In genomic region chr11:1138053-1138452, GRCh38 we compare ENCODE assay signal across 19 cellular contexts. TPM values are rescaled to one million over a fixed set of nuclear protein-coding genes. Genes with fewer than 3 reads are reported as not detected.
A peak's percentile ranks its signal among the peaks of the same experiment; 100 is the strongest.
DNase-seq lines count a peak whose midpoint lies in the region; ATAC-seq and TF ChIP-seq lines count a peak whose summit lies in the region.
"Had no signal": no experiment of that assay in that cellular context is flagged by ENCODE, and none has a peak within 500 bp of the region (broad histone marks: within the 10 kb centered on the region; RNA-seq: fewer than 3 reads in every experiment).

No MANE protein-coding gene starts in this region.

- no TSS peak for BruUV-seq in Panc1 (replicated peaks; lab: Mats Ljungman, UMichigan)

- no peak overlapping the region for H3K4me3 ChIP-seq in Panc1 (ENCODE audit: low read depth in 2 of 2, low read length in 2 of 2)
- H3K4me3 ChIP-seq in fibroblast of lung (replicated peaks in 1 of 4; ENCODE audit: control extremely low read depth in 1 of 4, insufficient read depth in 1 of 4, low read depth in 3 of 4, low read length in 4 of 4) = no peak overlapping the region
- H3K4me3 ChIP-seq: cardiac muscle cell, pancreas, PC-9 had no signal

- no peak overlapping the region for H3K27ac ChIP-seq in Panc1 (ENCODE audit: low read length)
- H3K27ac ChIP-seq in fibroblast of lung (ENCODE audit: insufficient read depth, low read length) = no peak overlapping the region
- H3K27ac ChIP-seq: C4-2B, cardiac muscle cell, KMS-11, pancreas, PC-9 had no signal

- peak; percentile 61 for ATAC-seq in Panc1
- ATAC-seq: effector memory CD8-positive, alpha-beta T cell; pancreas had no signal

- no peak overlapping the region for H2AFZ ChIP-seq in fibroblast of lung (ENCODE audit: low read length)
- H2AFZ ChIP-seq: PC-9 had no signal

- DNase-seq in stimulated activated CD4-positive, alpha-beta T cell treated with anti-CD3 and anti-CD28 coated beads, Interleukin-4, amount 100 ng/mL, for 24 hours = peak; percentile 33
- DNase-seq in stimulated activated CD4-positive, alpha-beta T cell treated with anti-CD3 and anti-CD28 coated beads, Interleukin-4, amount 100 ng/mL, for 1 hour = no peak
- DNase-seq in Panc1 (ENCODE audit: low read depth, low spot score) = no peak
- peak; percentile 31 to 83 for DNase-seq in fibroblast of lung (ENCODE audit: low read depth in 2 of 2)
- peak; percentile 77 for DNase-seq in stromal cell of bone marrow (ENCODE audit: low read depth)
- DNase-seq in NCI-H345 (lab: John Stamatoyannopoulos, UW) = no peak
- no peak for DNase-seq in NCI-H748 treated with DMSO at 0.1 percent for 48 hours (lab: John Stamatoyannopoulos, UW)
- no peak for DNase-seq in DMS153 (lab: John Stamatoyannopoulos, UW)
- DNase-seq: activated gamma-delta T cell treated with Interleukin-2 at 50 U/mL for 16 hours; effector memory CD8-positive, alpha-beta T cell; islet precursor cell; NCI-H1694; NCI-H510A treated with DMSO at 0.1 percent for 48 hours; pancreas; PC-9 had no signal

- H3K4me1 ChIP-seq in Panc1 (ENCODE audit: control insufficient read depth, insufficient read depth, low read length) = peaks cover 9% of the 10 kb centered on the region; the same call in 1 of the 2 replicates
- no peaks in the 10 kb centered on the region for H3K4me1 ChIP-seq in fibroblast of lung (ENCODE audit: control insufficient read depth, extremely low read depth, insufficient read depth, low read length)
- H3K4me1 ChIP-seq: pancreas had no signal

- H3K79me2 ChIP-seq in fibroblast of lung (ENCODE audit: control insufficient read depth, insufficient read depth, low read length) = no peaks in the 10 kb centered on the region

- CTCF ChIA-PET in Panc1 (lab: Charles Lee) = no interaction called here

- TF ChIP-seq CTCF in Panc1 (IDR thresholded peaks at IDR 0.05) (no peak), fibroblast of lung (conservative IDR thresholded peaks at IDR 0.05 in 1 of 2, IDR thresholded peaks at IDR 0.05 in 1 of 2; ENCODE audit: low read depth in 1 of 2, low read length in 2 of 2) (no peak)

- H4K20me1 ChIP-seq in fibroblast of lung (ENCODE audit: control insufficient read depth, extremely low read depth, insufficient read depth, low read length) = no peaks in the 10 kb centered on the region

- intact Hi-C loops in Panc1 (cut with micrococcal nuclease; ENCODE audit: unreplicated experiment) = no loop called here

- H3K4me2 ChIP-seq in fibroblast of lung (ENCODE audit: extremely low read depth, insufficient read depth, low read length) = no peak overlapping the region
- H3K4me2 ChIP-seq: KMS-11, PC-9 had no signal

- no peak overlapping the region for H3K9ac ChIP-seq in fibroblast of lung (ENCODE audit: insufficient read depth, low read length)
- H3K9ac ChIP-seq: KMS-11 had no signal

- POLR2A ChIA-PET in Panc1 (lab: Charles Lee) = interaction anchor here (0.7 kb wide), 1 partner anchor 103 kb away, joined by 4 read pairs; no protein-coding TSS in a partner anchor

- in situ Hi-C loops in Panc1 (cut with HindIII; ENCODE audit: low pct_unique_long_range_greater_than_20kb, low sequenced_read_pairs) = no loop called here

- H3K36me3 ChIP-seq in Panc1 (ENCODE audit: control insufficient read depth, insufficient read depth, low read length) (no peaks in the 10 kb centered on the region), fibroblast of lung (ENCODE audit: control insufficient read depth, insufficient read depth, low read length) (no peaks in the 10 kb centered on the region)
- H3K36me3 ChIP-seq: cardiac muscle cell, pancreas had no signal

- H3K9me3 ChIP-seq in Panc1 (ENCODE audit: control insufficient read depth, insufficient read depth, low read depth, low read length) (peaks cover 25% of the 10 kb centered on the region; the same call in 1 of the 2 replicates), fibroblast of lung (ENCODE audit: control insufficient read depth, insufficient read depth, low read depth, low read length) (no peaks in the 10 kb centered on the region)
- H3K9me3 ChIP-seq: pancreas had no signal

- H3K27me3 ChIP-seq in Panc1 (ENCODE audit: control insufficient read depth, insufficient read depth, low read length) (no peaks in the 10 kb centered on the region), fibroblast of lung (ENCODE audit: control insufficient read depth, insufficient read depth, low read length) (no peaks in the 10 kb centered on the region)
- H3K27me3 ChIP-seq: cardiac muscle cell, pancreas had no signal

RNA-seq across cellular contexts. Expression of gene MUC5AC, which starts 19.7 kb away (rescaled TPM):
- total RNA-seq in Panc1 (2021; ENCODE audit: unreplicated experiment) (0.03 TPM), fibroblast of lung (not detected in 2 replicates)
- polyA plus RNA-seq in Panc1 (2012; ENCODE audit: insufficient read length) = 0.04 TPM
- polyA plus RNA-seq in fibroblast of lung = not detected in 2 replicates
- polyA plus RNA-seq in fibroblast of lung (2012) = not detected in 2 replicates
- not detected in 2 replicates for polyA minus RNA-seq in fibroblast of lung (ENCODE audit: low replicate concordance)
- total RNA-seq: cardiac muscle cell; T-helper 1 cell treated with Interleukin-12 subunit alpha and Interleukin-12 subunit beta and Interleukin-4 antibody, amounts not matched to agents 30 ng/mL and 1 ng/mL, for 36 hours had no signal
- polyA plus RNA-seq: cardiac muscle cell had no signal

Comparison
In these comparisons a context has a peak if more than half of its experiments do, and no peak if none do; other contexts are left out.
1. DNase-seq: peak in stimulated activated CD4-positive, alpha-beta T cell treated with anti-CD3 and anti-CD28 coated beads, Interleukin-4, amount 100 ng/mL, for 24 hours (single experiment), fibroblast of lung (2 of 2) and stromal cell of bone marrow (single experiment); none in stimulated activated CD4-positive, alpha-beta T cell treated with anti-CD3 and anti-CD28 coated beads, Interleukin-4, amount 100 ng/mL, for 1 hour (single experiment), Panc1 (single experiment), NCI-H345 (single experiment), NCI-H748 treated with DMSO at 0.1 percent for 48 hours (single experiment) and DMS153 (single experiment).